ENCODE assay signal across 18 cellular contexts in genomic region chr2:213017404-213017803, GRCh38.
"Had no signal": no experiment of that assay in that cellular context is flagged by ENCODE, and none has a peak within 500 bp of the region (broad histone marks: within the 10 kb centered on the region; RNA-seq: fewer than 3 reads in every experiment).

No MANE protein-coding gene starts in this region.

- H3K4me3 Mint-ChIP-seq: activated CD8-positive, alpha-beta memory T cell treated with anti-CD3 and anti-CD28 coated beads, Interleukin-2, amount 10 ng/mL, durations not matched to agents 7 days and 5 days; activated naive CD8-positive, alpha-beta T cell treated with anti-CD3 and anti-CD28 coated beads, Interleukin-2, amount 10 ng/mL, durations not matched to agents 7 days and 5 days; activated T-cell treated with anti-CD3 and anti-CD28 coated beads, Interleukin-2, amount 50 U/mL, for 4 hours; naive B cell; stimulated activated memory B cell treated with anti-CD40 and anti-IgM and Interleukin-4, amounts not matched to agents 10 μg/mL and 1 μg/mL and 100 μg/mL, for 72 hours; T-helper 2 cell treated with Interferon-gamma antibody and Interleukin-4, amounts not matched to agents 5 μg/mL and 100 μg/mL, for 36 hours had no signal

- H3K27ac Mint-ChIP-seq: activated CD8-positive, alpha-beta memory T cell treated with anti-CD3 and anti-CD28 coated beads, Interleukin-2, amount 10 ng/mL, durations not matched to agents 7 days and 5 days; stimulated activated memory B cell treated with anti-CD40 and anti-IgM and Interleukin-4, amounts not matched to agents 10 μg/mL and 1 μg/mL and 100 μg/mL, for 72 hours; T-helper 2 cell treated with Interferon-gamma antibody and Interleukin-4, amounts not matched to agents 5 μg/mL and 100 μg/mL, for 36 hours had no signal

- DNase-seq: activated CD8-positive, alpha-beta memory T cell treated with anti-CD3 and anti-CD28 coated beads, Interleukin-2, amount 10 ng/mL, durations not matched to agents 7 days and 5 days; activated gamma-delta T cell treated with Interleukin-2 at 50 U/mL for 16 hours; activated naive CD8-positive, alpha-beta T cell treated with anti-CD3 and anti-CD28 coated beads, Interleukin-2, amount 10 ng/mL, durations not matched to agents 7 days and 5 days; activated T-cell treated with anti-CD3 and anti-CD28 coated beads, Interleukin-2, amount 50 U/mL, for 4 hours; aorta; cerebellar nuclear complex; effector CD8-positive, alpha-beta T cell; foreskin fibroblast; hippocampal formation; kidney; left lung; mammary epithelial cell; naive B cell; substantia nigra; SW 1271; transverse colon had no signal

- H3K27me3 Mint-ChIP-seq: activated naive CD8-positive, alpha-beta T cell treated with anti-CD3 and anti-CD28 coated beads, Interleukin-2, amount 10 ng/mL, durations not matched to agents 7 days and 5 days; naive B cell; stimulated activated memory B cell treated with anti-CD40 and anti-IgM and Interleukin-4, amounts not matched to agents 10 μg/mL and 1 μg/mL and 100 μg/mL, for 72 hours had no signal

- H3K9me3 Mint-ChIP-seq: naive B cell; stimulated activated memory B cell treated with anti-CD40 and anti-IgM and Interleukin-4, amounts not matched to agents 10 μg/mL and 1 μg/mL and 100 μg/mL, for 72 hours had no signal

- ATAC-seq: activated CD8-positive, alpha-beta memory T cell treated with anti-CD3 and anti-CD28 coated beads, Interleukin-2, amount 10 ng/mL, durations not matched to agents 7 days and 5 days; activated T-cell treated with anti-CD3 and anti-CD28 coated beads, Interleukin-2, amount 50 U/mL, for 4 hours; left lung; stimulated activated memory B cell treated with anti-CD40 and anti-IgM and Interleukin-4, amounts not matched to agents 10 μg/mL and 1 μg/mL and 100 μg/mL, for 72 hours had no signal
